In genomic region chr5:478982-479535, GRCh38 we compare ENCODE assay signal across 19 cellular contexts.
"Had no signal": no experiment of that assay in that cellular context is flagged by ENCODE, and none has a peak within 500 bp of the region (broad histone marks: within the 10 kb centered on the region; RNA-seq: fewer than 3 reads in every experiment).

No MANE protein-coding gene starts in this region.

- H3K4me3 ChIP-seq: coronary artery, dorsolateral prefrontal cortex, heart left ventricle, lung, right atrium auricular region, testis, tibial nerve, upper lobe of right lung, vagina had no signal

- DNase-seq: dorsolateral prefrontal cortex; effector CD8-positive, alpha-beta T cell; hippocampal formation; left colon; left ventricle myocardium superior; mesendoderm; naive B cell; stimulated activated CD4-positive, alpha-beta T cell treated with anti-CD3 and anti-CD28 coated beads, Interleukin-4, amount 100 ng/mL, for 1 hour; stimulated activated CD8-positive, alpha-beta memory T cell treated with anti-CD3 and anti-CD28 coated beads, Interleukin-4, amount 100 ng/mL, for 48 hours; testis; upper lobe of right lung had no signal

- H3K27me3 ChIP-seq: testis, vagina had no signal

- H3K9me3 ChIP-seq: heart left ventricle, right atrium auricular region, testis, tibial nerve, upper lobe of right lung, vagina had no signal

- H3K36me3 ChIP-seq: heart left ventricle, right atrium auricular region, upper lobe of right lung, vagina had no signal

- ATAC-seq: esophagus mucosa; heart left ventricle; left colon; left ventricle myocardium superior; stimulated activated effector memory CD8-positive, alpha-beta T cell treated with anti-CD3 and anti-CD28 coated beads, Interleukin-12 subunit alpha, Interleukin-12 subunit beta, amount 100 ng/mL, for 72 hours; upper lobe of right lung had no signal

- H3K27ac ChIP-seq: coronary artery, dorsolateral prefrontal cortex, heart left ventricle, right atrium auricular region, testis, tibial nerve, upper lobe of right lung, vagina had no signal
